Comparison of ENCODE assay signal across 1 cellular context in genomic region chr17:81833160-81833920, GRCh38.
A peak's percentile ranks its signal among the peaks of the same experiment; 100 is the strongest.
TF ChIP-seq lines count a peak whose summit lies in the region.

A gene with protein sequence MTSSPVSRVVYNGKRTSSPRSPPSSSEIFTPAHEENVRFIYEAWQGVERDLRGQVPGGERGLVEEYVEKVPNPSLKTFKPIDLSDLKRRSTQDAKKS (minus strand): TSS chr17:81833291. CDS start chr17:81824506, 8,785 bp downstream.

TF ChIP-seq in HepG2, 621 proteins besides CTCF, POLR2A, EP300 and RAD21 (continued from another document and continues in another):
- TF ChIP-seq HNRNPH1 (optimal IDR thresholded peaks at IDR 0.05; ENCODE audit: low read depth, low read length) (no peak), CHD2 (IDR thresholded peaks at IDR 0.05; ENCODE audit: low read depth, low read length) (peak; percentile 66; the same call in 1 of the 2 replicates), PCBP2 (optimal IDR thresholded peaks at IDR 0.05; ENCODE audit: low read depth, low read length, poor library complexity, severe bottlenecking) (no peak), ZSCAN20 (CRISPR knock-in tag; IDR thresholded peaks at IDR 0.05; ENCODE audit: borderline replicate concordance) (peak; percentile 94), ZNF460 (CRISPR knock-in tag; IDR thresholded peaks at IDR 0.05; ENCODE audit: borderline replicate concordance) (no peak; the same call in 1 of the 2 replicates), HDAC6 (IDR thresholded peaks at IDR 0.05; ENCODE audit: low read depth, low read length) (no peak), ZNF468 (CRISPR knock-in tag; IDR thresholded peaks at IDR 0.05) (peak; percentile 83; the same call in 1 of the 2 replicates), ZBTB38 (CRISPR knock-in tag; IDR thresholded peaks at IDR 0.05) (0 out of 2 replicates have a peak, but pooled peaks have one; percentile 29), NR2F1 (CRISPR knock-in tag; IDR thresholded peaks at IDR 0.05) (peak; percentile 80), SETDB1 (CRISPR knock-in tag; IDR thresholded peaks at IDR 0.05; ENCODE audit: borderline replicate concordance) (no peak), ZNF75D (CRISPR knock-in tag; IDR thresholded peaks at IDR 0.05; ENCODE audit: borderline replicate concordance) (peak; percentile 94; the same call in 1 of the 2 replicates), ZNF33A (CRISPR knock-in tag; IDR thresholded peaks at IDR 0.05; ENCODE audit: borderline replicate concordance) (no peak), MTF1 (CRISPR knock-in tag; IDR thresholded peaks at IDR 0.05) (peak; percentile 50; the same call in 1 of the 2 replicates), MXD3 (CRISPR knock-in tag; IDR thresholded peaks at IDR 0.05) (peak; percentile 97), SIN3B (IDR thresholded peaks at IDR 0.05; ENCODE audit: low read length) (no peak), ZNF616 (CRISPR knock-in tag; IDR thresholded peaks at IDR 0.05; ENCODE audit: low read depth) (peak; percentile 88; the same call in 1 of the 2 replicates), ZBTB7B (CRISPR knock-in tag; IDR thresholded peaks at IDR 0.05) (peak; percentile 72; the same call in 1 of the 2 replicates), ZBTB8A (CRISPR knock-in tag; IDR thresholded peaks at IDR 0.05; ENCODE audit: borderline replicate concordance, low read depth) (peak; percentile 91), ZBTB10 (CRISPR knock-in tag; IDR thresholded peaks at IDR 0.05; ENCODE audit: borderline replicate concordance) (no peak; the same call in 1 of the 2 replicates), FOXA3 (CRISPR knock-in tag; IDR thresholded peaks at IDR 0.05) (peak; percentile 46; the same call in 1 of the 2 replicates), ZSCAN25 (CRISPR knock-in tag; IDR thresholded peaks at IDR 0.05) (peak; percentile 82; the same call in 1 of the 2 replicates), ZFP36L1 (CRISPR knock-in tag; IDR thresholded peaks at IDR 0.05) (peak; percentile 87), DPF2 (CRISPR knock-in tag; IDR thresholded peaks at IDR 0.05; ENCODE audit: borderline replicate concordance, low read depth) (peak; percentile 83), LCORL (IDR thresholded peaks at IDR 0.05) (no peak), LCORL (CRISPR knock-in tag; IDR thresholded peaks at IDR 0.05) (peak; percentile 93), SMYD3 (CRISPR knock-in tag; IDR thresholded peaks at IDR 0.05) (peak; percentile 79), EZH2 (conservative IDR thresholded peaks at IDR 0.05; ENCODE audit: low read depth, low read length) (no peak), NFKB2 (CRISPR knock-in tag; IDR thresholded peaks at IDR 0.05; ENCODE audit: borderline replicate concordance) (peak; percentile 96), RNF219 (CRISPR knock-in tag; IDR thresholded peaks at IDR 0.05) (no peak), ZNF576 (CRISPR knock-in tag; IDR thresholded peaks at IDR 0.05) (no peak), U2AF1 (optimal IDR thresholded peaks at IDR 0.05; ENCODE audit: low read depth, low read length) (no peak), RELA (CRISPR knock-in tag; IDR thresholded peaks at IDR 0.05) (0 out of 2 replicates have a peak, but pooled peaks have one; percentile 57), SRSF1 (optimal IDR thresholded peaks at IDR 0.05; ENCODE audit: low read depth, low read length) (peak; percentile 56), SCMH1 (CRISPR knock-in tag; IDR thresholded peaks at IDR 0.05; ENCODE audit: borderline replicate concordance) (no peak), POLR2AphosphoS2 (IDR thresholded peaks at IDR 0.05; ENCODE audit: low read depth, low read length) (no peak), U2AF2 (IDR thresholded peaks at IDR 0.05; ENCODE audit: low read depth, low read length) (no peak), ZNF136 (CRISPR knock-in tag; IDR thresholded peaks at IDR 0.05; ENCODE audit: low read depth) (peak; percentile 93; the same call in 1 of the 2 replicates), HOXA5 (CRISPR knock-in tag; IDR thresholded peaks at IDR 0.05) (peak; percentile 93), MIER2 (CRISPR knock-in tag; IDR thresholded peaks at IDR 0.05) (0 out of 2 replicates have a peak, but pooled peaks have one; percentile 60), PHF21A (CRISPR knock-in tag; IDR thresholded peaks at IDR 0.05) (peak; percentile 70), KMT2B (CRISPR knock-in tag; IDR thresholded peaks at IDR 0.05) (peak; percentile 23; the same call in 1 of the 2 replicates), TCF7L2 (IDR thresholded peaks at IDR 0.05; ENCODE audit: low read depth, low read length) (no peak), SNAI1 (CRISPR knock-in tag; IDR thresholded peaks at IDR 0.05; ENCODE audit: borderline replicate concordance) (no peak), ZNF703 (CRISPR knock-in tag; IDR thresholded peaks at IDR 0.05; ENCODE audit: borderline replicate concordance) (peak; percentile 92), ZNF225 (CRISPR knock-in tag; IDR thresholded peaks at IDR 0.05) (peak; percentile 93; the same call in 1 of the 2 replicates), ZNF605 (CRISPR knock-in tag; IDR thresholded peaks at IDR 0.05) (peak; percentile 22; the same call in 1 of the 2 replicates), ZFP37 (CRISPR knock-in tag; IDR thresholded peaks at IDR 0.05; ENCODE audit: borderline replicate concordance) (no peak), FOXK1 (CRISPR knock-in tag; IDR thresholded peaks at IDR 0.05; ENCODE audit: borderline replicate concordance, low read depth) (peak; percentile 37; the same call in 1 of the 2 replicates), ATF4 (CRISPR knock-in tag; IDR thresholded peaks at IDR 0.05) (peak in 1 of 2 experiments; percentile 71; a peak in 2 of 4 replicates), GFI1 (CRISPR knock-in tag; IDR thresholded peaks at IDR 0.05; ENCODE audit: borderline replicate concordance) (peak; percentile 62; the same call in 1 of the 2 replicates), MYNN (CRISPR knock-in tag; IDR thresholded peaks at IDR 0.05; ENCODE audit: low read depth) (peak; percentile 83; the same call in 1 of the 2 replicates), ZNF652 (CRISPR knock-in tag; IDR thresholded peaks at IDR 0.05; ENCODE audit: borderline replicate concordance, low read depth) (no peak), SOX5 (CRISPR knock-in tag; IDR thresholded peaks at IDR 0.05; ENCODE audit: borderline replicate concordance) (peak; percentile 32; the same call in 1 of the 2 replicates), RCOR2 (CRISPR knock-in tag; IDR thresholded peaks at IDR 0.05) (no peak), ZNF83 (CRISPR knock-in tag; IDR thresholded peaks at IDR 0.05; ENCODE audit: borderline replicate concordance) (no peak)
- TF ChIP-seq, protein P1, sequence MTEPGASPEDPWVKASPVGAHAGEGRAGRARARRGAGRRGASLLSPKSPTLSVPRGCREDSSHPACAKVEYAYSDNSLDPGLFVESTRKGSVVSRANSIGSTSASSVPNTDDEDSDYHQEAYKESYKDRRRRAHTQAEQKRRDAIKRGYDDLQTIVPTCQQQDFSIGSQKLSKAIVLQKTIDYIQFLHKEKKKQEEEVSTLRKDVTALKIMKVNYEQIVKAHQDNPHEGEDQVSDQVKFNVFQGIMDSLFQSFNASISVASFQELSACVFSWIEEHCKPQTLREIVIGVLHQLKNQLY (CRISPR knock-in tag; IDR thresholded peaks at IDR 0.05): peak; percentile 51
- TF ChIP-seq, protein P2, sequence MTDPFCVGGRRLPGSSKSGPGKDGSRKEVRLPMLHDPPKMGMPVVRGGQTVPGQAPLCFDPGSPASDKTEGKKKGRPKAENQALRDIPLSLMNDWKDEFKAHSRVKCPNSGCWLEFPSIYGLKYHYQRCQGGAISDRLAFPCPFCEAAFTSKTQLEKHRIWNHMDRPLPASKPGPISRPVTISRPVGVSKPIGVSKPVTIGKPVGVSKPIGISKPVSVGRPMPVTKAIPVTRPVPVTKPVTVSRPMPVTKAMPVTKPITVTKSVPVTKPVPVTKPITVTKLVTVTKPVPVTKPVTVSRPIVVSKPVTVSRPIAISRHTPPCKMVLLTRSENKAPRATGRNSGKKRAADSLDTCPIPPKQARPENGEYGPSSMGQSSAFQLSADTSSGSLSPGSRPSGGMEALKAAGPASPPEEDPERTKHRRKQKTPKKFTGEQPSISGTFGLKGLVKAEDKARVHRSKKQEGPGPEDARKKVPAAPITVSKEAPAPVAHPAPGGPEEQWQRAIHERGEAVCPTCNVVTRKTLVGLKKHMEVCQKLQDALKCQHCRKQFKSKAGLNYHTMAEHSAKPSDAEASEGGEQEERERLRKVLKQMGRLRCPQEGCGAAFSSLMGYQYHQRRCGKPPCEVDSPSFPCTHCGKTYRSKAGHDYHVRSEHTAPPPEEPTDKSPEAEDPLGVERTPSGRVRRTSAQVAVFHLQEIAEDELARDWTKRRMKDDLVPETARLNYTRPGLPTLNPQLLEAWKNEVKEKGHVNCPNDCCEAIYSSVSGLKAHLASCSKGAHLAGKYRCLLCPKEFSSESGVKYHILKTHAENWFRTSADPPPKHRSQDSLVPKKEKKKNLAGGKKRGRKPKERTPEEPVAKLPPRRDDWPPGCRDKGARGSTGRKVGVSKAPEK (CRISPR knock-in tag; IDR thresholded peaks at IDR 0.05; ENCODE audit: borderline replicate concordance): no peak
- TF ChIP-seq, protein P3, sequence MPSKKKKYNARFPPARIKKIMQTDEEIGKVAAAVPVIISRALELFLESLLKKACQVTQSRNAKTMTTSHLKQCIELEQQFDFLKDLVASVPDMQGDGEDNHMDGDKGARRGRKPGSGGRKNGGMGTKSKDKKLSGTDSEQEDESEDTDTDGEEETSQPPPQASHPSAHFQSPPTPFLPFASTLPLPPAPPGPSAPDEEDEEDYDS (CRISPR knock-in tag; IDR thresholded peaks at IDR 0.05): peak; percentile 41; the same call in 1 of the 2 replicates
- TF ChIP-seq, protein P4, sequence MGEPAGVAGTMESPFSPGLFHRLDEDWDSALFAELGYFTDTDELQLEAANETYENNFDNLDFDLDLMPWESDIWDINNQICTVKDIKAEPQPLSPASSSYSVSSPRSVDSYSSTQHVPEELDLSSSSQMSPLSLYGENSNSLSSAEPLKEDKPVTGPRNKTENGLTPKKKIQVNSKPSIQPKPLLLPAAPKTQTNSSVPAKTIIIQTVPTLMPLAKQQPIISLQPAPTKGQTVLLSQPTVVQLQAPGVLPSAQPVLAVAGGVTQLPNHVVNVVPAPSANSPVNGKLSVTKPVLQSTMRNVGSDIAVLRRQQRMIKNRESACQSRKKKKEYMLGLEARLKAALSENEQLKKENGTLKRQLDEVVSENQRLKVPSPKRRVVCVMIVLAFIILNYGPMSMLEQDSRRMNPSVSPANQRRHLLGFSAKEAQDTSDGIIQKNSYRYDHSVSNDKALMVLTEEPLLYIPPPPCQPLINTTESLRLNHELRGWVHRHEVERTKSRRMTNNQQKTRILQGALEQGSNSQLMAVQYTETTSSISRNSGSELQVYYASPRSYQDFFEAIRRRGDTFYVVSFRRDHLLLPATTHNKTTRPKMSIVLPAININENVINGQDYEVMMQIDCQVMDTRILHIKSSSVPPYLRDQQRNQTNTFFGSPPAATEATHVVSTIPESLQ (CRISPR knock-in tag; conservative IDR thresholded peaks at IDR 0.05): peak; percentile 24; the same call in 1 of the 2 replicates
- TF ChIP-seq, protein P5, sequence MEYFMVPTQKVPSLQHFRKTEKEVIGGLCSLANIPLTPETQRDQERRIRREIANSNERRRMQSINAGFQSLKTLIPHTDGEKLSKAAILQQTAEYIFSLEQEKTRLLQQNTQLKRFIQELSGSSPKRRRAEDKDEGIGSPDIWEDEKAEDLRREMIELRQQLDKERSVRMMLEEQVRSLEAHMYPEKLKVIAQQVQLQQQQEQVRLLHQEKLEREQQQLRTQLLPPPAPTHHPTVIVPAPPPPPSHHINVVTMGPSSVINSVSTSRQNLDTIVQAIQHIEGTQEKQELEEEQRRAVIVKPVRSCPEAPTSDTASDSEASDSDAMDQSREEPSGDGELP (IDR thresholded peaks at IDR 0.05; ENCODE audit: borderline replicate concordance, low read depth): peak; percentile 92; the same call in 1 of the 2 replicates
